ENCODE assay signal across 1 cellular context in the genomic region with DNA sequence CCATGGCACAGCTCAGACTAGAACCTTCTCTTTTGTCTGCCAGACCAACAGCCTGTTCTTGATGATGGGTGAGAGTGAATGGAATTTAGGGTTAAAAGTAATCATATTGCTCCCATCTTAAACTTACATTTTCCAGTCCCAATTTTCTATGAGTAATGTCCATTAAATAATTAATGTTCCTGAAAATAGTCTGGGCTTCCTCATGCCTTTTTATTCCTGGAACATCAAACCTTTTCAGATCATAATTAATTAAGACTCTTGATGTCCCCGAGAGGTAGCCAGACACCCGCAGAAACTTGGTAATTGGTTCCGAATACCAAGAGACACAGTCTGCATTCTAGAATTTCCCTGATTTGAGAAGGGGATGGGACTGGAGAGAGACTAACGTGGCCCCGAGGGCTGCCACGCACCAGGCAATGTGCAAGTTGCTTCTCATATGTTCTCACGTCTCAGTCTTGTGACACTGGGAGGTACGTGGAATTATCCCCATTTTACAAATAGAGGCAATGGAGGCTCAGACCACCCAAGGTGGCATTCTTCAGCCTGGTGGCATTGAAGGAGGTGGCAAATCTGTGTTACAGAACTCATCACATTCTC.
A peak's percentile ranks its signal among the peaks of the same experiment; 100 is the strongest.
TF ChIP-seq lines count a peak whose summit lies in the region.

No MANE protein-coding gene starts in this region.

TF ChIP-seq in SK-N-SH, 30 proteins besides CTCF, POLR2A, EP300 and RAD21 (continued from another document):
- TF ChIP-seq, protein P1, sequence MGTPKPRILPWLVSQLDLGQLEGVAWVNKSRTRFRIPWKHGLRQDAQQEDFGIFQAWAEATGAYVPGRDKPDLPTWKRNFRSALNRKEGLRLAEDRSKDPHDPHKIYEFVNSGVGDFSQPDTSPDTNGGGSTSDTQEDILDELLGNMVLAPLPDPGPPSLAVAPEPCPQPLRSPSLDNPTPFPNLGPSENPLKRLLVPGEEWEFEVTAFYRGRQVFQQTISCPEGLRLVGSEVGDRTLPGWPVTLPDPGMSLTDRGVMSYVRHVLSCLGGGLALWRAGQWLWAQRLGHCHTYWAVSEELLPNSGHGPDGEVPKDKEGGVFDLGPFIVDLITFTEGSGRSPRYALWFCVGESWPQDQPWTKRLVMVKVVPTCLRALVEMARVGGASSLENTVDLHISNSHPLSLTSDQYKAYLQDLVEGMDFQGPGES (IDR thresholded peaks at IDR 0.05; ENCODE audit: low read depth, low read length) = no peak
- TF ChIP-seq FOSL2 (IDR thresholded peaks at IDR 0.05; ENCODE audit: borderline replicate concordance, low read depth) (no peak), SIN3A (IDR thresholded peaks at IDR 0.05; ENCODE audit: borderline replicate concordance, low read depth, low read length) (no peak), TCF12 (IDR thresholded peaks at IDR 0.05) (peak; percentile 27; the same call in 1 of the 2 replicates), TEAD4 (IDR thresholded peaks at IDR 0.05; ENCODE audit: borderline replicate concordance, insufficient read depth) (0 out of 2 replicates have a peak, but pooled peaks have one; percentile 10), ELF1 (IDR thresholded peaks at IDR 0.05) (no peak), MEF2A (IDR thresholded peaks at IDR 0.05; ENCODE audit: borderline replicate concordance, low read depth) (no peak)
- TF ChIP-seq, protein P2, sequence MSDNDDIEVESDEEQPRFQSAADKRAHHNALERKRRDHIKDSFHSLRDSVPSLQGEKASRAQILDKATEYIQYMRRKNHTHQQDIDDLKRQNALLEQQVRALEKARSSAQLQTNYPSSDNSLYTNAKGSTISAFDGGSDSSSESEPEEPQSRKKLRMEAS (IDR thresholded peaks at IDR 0.05; ENCODE audit: low read depth) = no peak
TF ChIP-seq in SK-N-SH: peak in this region for 3.
